ENCODE assay signal across 9 cellular contexts in genomic region chr11:6925636-6926207, GRCh38. TPM values are rescaled to one million over a fixed set of nuclear protein-coding genes. Genes with fewer than 3 reads are reported as not detected.
A peak's percentile ranks its signal among the peaks of the same experiment; 100 is the strongest.
DNase-seq lines count a peak whose midpoint lies in the region; ATAC-seq and TF ChIP-seq lines count a peak whose summit lies in the region.
"Had no signal": no experiment of that assay in that cellular context is flagged by ENCODE, and none has a peak within 500 bp of the region (broad histone marks: within the 10 kb centered on the region; RNA-seq: fewer than 3 reads in every experiment).

No MANE protein-coding gene starts in this region.

- peaks cover 16% of the 10 kb centered on the region for H3K4me1 Mint-ChIP-seq in activated naive CD8-positive, alpha-beta T cell treated with anti-CD3 and anti-CD28 coated beads, Interleukin-2, amount 50 U/mL, for 24 hours

- peaks cover 3% of the 10 kb centered on the region for H3K36me3 Mint-ChIP-seq in activated naive CD8-positive, alpha-beta T cell treated with anti-CD3 and anti-CD28 coated beads, Interleukin-2, amount 50 U/mL, for 24 hours (ENCODE audit: low read depth)

- CTCF ChIA-PET in AG04449 (lab: Yijun Ruan, JAX): interaction anchor here (2.2 kb wide), 1 partner anchor 114 kb away, joined by 7 read pairs; no protein-coding TSS in a partner anchor

- peak overlapping the region; percentile 72 for H3K4me3 Mint-ChIP-seq in activated naive CD8-positive, alpha-beta T cell treated with anti-CD3 and anti-CD28 coated beads, Interleukin-2, amount 50 U/mL, for 24 hours

- DNase-seq in AG04449 (ENCODE audit: low read depth, low spot score): no peak
- no peak for DNase-seq in HL-60 (ENCODE audit: low read depth in 1 of 2, low spot score in 1 of 2)
- no peak for DNase-seq in activated naive CD8-positive, alpha-beta T cell treated with anti-CD3 and anti-CD28 coated beads, Interleukin-2, amount 50 U/mL, for 24 hours
- peak; percentile 38 for DNase-seq in iPS-NIHi7 (ENCODE audit: extremely low spot score)
- no peak for DNase-seq in thoracic aorta (ENCODE audit: low spot score)
- DNase-seq in stimulated activated CD4-positive, alpha-beta T cell treated with anti-CD3 and anti-CD28 coated beads, Interleukin-12 subunit alpha, Interleukin-12 subunit beta, amount 100 ng/mL, for 4 hours: no peak
- DNase-seq in GM19240 (ENCODE audit: insufficient read length, low spot score): no peak

- no peaks in the 10 kb centered on the region for H3K9me3 ChIP-seq in thoracic aorta

- peak overlapping the region; percentile 84 for H3K4me3 ChIP-seq in AG04449 (ENCODE audit: low read depth, low read length)
- peak overlapping the region; percentile 59 for H3K4me3 ChIP-seq in HL-60 (replicated peaks; ENCODE audit: insufficient read depth, low read length)
- H3K4me3 ChIP-seq in thoracic aorta: peak overlapping the region; percentile 80

- peaks cover 0 to 6% of the 10 kb centered on the region in 2 donors for H3K4me1 ChIP-seq in thoracic aorta (ENCODE audit: control insufficient read depth in 1 of 2, low read depth in 2 of 2)

- TF ChIP-seq CTCF in AG04449 (IDR thresholded peaks at IDR 0.05; ENCODE audit: insufficient read depth, low read length, missing control alignments): no peak
- TF ChIP-seq CTCF in HL-60 (IDR thresholded peaks at IDR 0.05; ENCODE audit: insufficient read depth, low read length): no peak
- TF ChIP-seq CTCF in thoracic aorta (IDR thresholded peaks at IDR 0.05): no peak

- ATAC-seq in GM18907 (IDR thresholded peaks at IDR 0.05; ENCODE audit: unreplicated experiment) (peak; percentile 12), thoracic aorta (ENCODE audit: insufficient number of reproducible peaks, low FRiP score, low read depth) (no peak)
- ATAC-seq in activated naive CD8-positive, alpha-beta T cell treated with anti-CD3 and anti-CD28 coated beads, Interleukin-2, amount 50 U/mL, for 24 hours: no peak

- POLR2A ChIA-PET in AG04449 (lab: Yijun Ruan, JAX): no interaction called here

- H3K27ac ChIP-seq in HL-60 (replicated peaks) (no peak overlapping the region), thoracic aorta (no peak overlapping the region)

- H3K27me3 Mint-ChIP-seq in activated naive CD8-positive, alpha-beta T cell treated with anti-CD3 and anti-CD28 coated beads, Interleukin-2, amount 50 U/mL, for 24 hours: peaks cover 47% of the 10 kb centered on the region

- no peaks in the 10 kb centered on the region for H3K9me3 Mint-ChIP-seq in activated naive CD8-positive, alpha-beta T cell treated with anti-CD3 and anti-CD28 coated beads, Interleukin-2, amount 50 U/mL, for 24 hours

- H3K36me3 ChIP-seq in thoracic aorta: no peaks in the 10 kb centered on the region

- H3K27me3 ChIP-seq in HL-60 (ENCODE audit: insufficient read depth, poor library complexity, severe bottlenecking) (no peaks in the 10 kb centered on the region), thoracic aorta (replicated peaks; ENCODE audit: insufficient read depth) (no peaks in the 10 kb centered on the region)

- H3K27ac Mint-ChIP-seq in activated naive CD8-positive, alpha-beta T cell treated with anti-CD3 and anti-CD28 coated beads, Interleukin-2, amount 50 U/mL, for 24 hours: no peak overlapping the region

RNA-seq across cellular contexts. Expression of gene ZNF215, which starts 0.5 kb away (rescaled TPM):
- 1 to 10 TPM; 1.5 to 1.8 TPM for total RNA-seq in thoracic aorta

RNA-seq across cellular contexts. Expression of gene OR2D3, which starts 4.9 kb away (rescaled TPM):
- total RNA-seq in thoracic aorta: not detected
- total RNA-seq: lung had no signal

RNA-seq across cellular contexts. Expression of gene OR2D2, which starts 33.4 kb away (rescaled TPM):
- total RNA-seq in thoracic aorta: 1 to 10 TPM in 1 of 2 donors, not detected in 1; 1.3 TPM

RNA-seq across cellular contexts. Expression of gene OR10A4, which starts 49.3 kb away (rescaled TPM):
- total RNA-seq in thoracic aorta: not detected
- total RNA-seq: lung had no signal
